8 cellular contexts compared by ENCODE assay signal in the genomic region with DNA sequence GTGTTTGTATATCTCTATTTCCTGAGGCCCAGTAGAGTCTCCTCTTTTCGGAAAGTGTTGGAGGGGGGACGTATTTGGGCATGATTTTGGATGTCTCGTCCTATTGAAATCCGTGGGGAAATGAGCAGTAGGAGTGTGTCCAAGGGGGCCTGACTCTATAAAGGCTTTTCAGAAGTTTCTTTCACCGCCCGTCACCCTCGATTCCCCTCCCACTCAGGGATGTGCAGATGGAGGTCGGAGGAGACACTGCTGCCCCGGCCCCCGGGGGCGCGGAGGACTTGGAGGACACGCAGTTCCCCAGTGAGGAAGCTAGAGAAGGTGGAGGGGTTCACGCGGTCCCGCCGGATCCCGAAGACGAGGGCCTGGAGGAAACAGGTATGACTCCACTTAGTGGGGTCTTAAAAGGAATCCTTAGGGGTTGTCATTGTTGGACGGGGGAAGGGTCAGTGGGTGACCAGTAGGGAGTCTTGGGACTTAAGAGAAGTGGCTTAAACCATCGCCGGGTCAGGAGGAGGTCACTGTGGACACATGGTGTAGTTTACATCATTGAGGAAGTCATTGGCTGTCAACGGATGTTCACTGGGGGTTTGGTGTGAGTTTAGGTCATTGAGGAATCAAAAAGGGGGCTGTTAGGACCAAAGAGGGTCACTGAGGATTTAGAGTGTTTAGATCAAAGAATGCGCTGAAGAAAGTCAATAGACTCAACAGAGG. TPM values are rescaled to one million over a fixed set of nuclear protein-coding genes. Genes with fewer than 3 reads are reported as not detected.
DNase-seq lines count a peak whose midpoint lies in the region; ATAC-seq and TF ChIP-seq lines count a peak whose summit lies in the region.

No MANE protein-coding gene starts in this region.

- H3K4me1 Mint-ChIP-seq in activated CD4-positive, alpha-beta T cell treated with anti-CD3 and anti-CD28 coated beads for 36 hours, result peaks cover 29% of the 10 kb centered on the region
- H3K4me1 Mint-ChIP-seq in activated naive CD4-positive, alpha-beta T cell treated with anti-CD3 and anti-CD28 coated beads, Interleukin-2, amount 50 U/mL, for 24 hours, result peaks cover 49% of the 10 kb centered on the region

- H3K4me2 ChIP-seq in hepatocyte, result peak overlapping the region; percentile 87

- no peaks in the 10 kb centered on the region for H3K27me3 ChIP-seq in hepatocyte

- peaks cover 22% of the 10 kb centered on the region for H3K79me2 ChIP-seq in hepatocyte

- H3K4me3 Mint-ChIP-seq in activated CD4-positive, alpha-beta T cell treated with anti-CD3 and anti-CD28 coated beads for 36 hours, result peak overlapping the region; percentile 99
- peak overlapping the region; percentile 93 for H3K4me3 Mint-ChIP-seq in activated naive CD4-positive, alpha-beta T cell treated with anti-CD3 and anti-CD28 coated beads, Interleukin-2, amount 50 U/mL, for 24 hours

- peaks cover 2% of the 10 kb centered on the region for H3K27me3 Mint-ChIP-seq in activated CD4-positive, alpha-beta T cell treated with anti-CD3 and anti-CD28 coated beads for 36 hours
- H3K27me3 Mint-ChIP-seq in activated naive CD4-positive, alpha-beta T cell treated with anti-CD3 and anti-CD28 coated beads, Interleukin-2, amount 50 U/mL, for 24 hours, result peaks cover 3% of the 10 kb centered on the region

- H3K9me3 Mint-ChIP-seq in activated CD4-positive, alpha-beta T cell treated with anti-CD3 and anti-CD28 coated beads for 36 hours (ENCODE audit: low read depth), result no peaks in the 10 kb centered on the region
- H3K9me3 Mint-ChIP-seq in activated naive CD4-positive, alpha-beta T cell treated with anti-CD3 and anti-CD28 coated beads, Interleukin-2, amount 50 U/mL, for 24 hours, result no peaks in the 10 kb centered on the region

- intact Hi-C loops in activated CD4-positive, alpha-beta T cell treated with anti-CD3 and anti-CD28 coated beads for 36 hours (cut with DNase I, micrococcal nuclease), result loop anchor here (1.0 to 5.0 kb wide), 9 partner anchors 21 to 1727 kb away; partner anchors contain the start of genes NUDT7 (in 2 of the 2), ADAT1 (in 1 of the 2), TMEM170A (in 1 of the 2) and TMEM231 (in 1 of the 2)

- H3K9me3 ChIP-seq in hepatocyte (ENCODE audit: low read depth), result no peaks in the 10 kb centered on the region

- no peak for TF ChIP-seq CTCF in hepatocyte (IDR thresholded peaks at IDR 0.05; ENCODE audit: poor library complexity)

- no peak for ATAC-seq in activated CD4-positive, alpha-beta T cell treated with anti-CD3 and anti-CD28 coated beads for 36 hours
- ATAC-seq in HG02763 (IDR thresholded peaks at IDR 0.05; ENCODE audit: unreplicated experiment), result no peak

- 6% methylated on average over 24 of the region's 24 CpGs for WGBS in hepatocyte (ENCODE audit: low lambda C conversion rate, missing lambda C conversion rate)

- H2AFZ ChIP-seq in hepatocyte, result peak overlapping the region; percentile 86

- POLR2A ChIA-PET in activated CD4-positive, alpha-beta T cell treated with anti-CD3 and anti-CD28 coated beads for 36 hours (lab: Charles Lee), result interaction anchor here (1.0 to 1.6 kb wide), 2 partner anchors 21 to 1543 kb away, joined by 3 to 5 read pairs; partner anchors contain the start of genes KARS1 and TERF2IP

- peak overlapping the region; percentile 98 for H3K27ac Mint-ChIP-seq in activated CD4-positive, alpha-beta T cell treated with anti-CD3 and anti-CD28 coated beads for 36 hours
- H3K27ac Mint-ChIP-seq in activated naive CD4-positive, alpha-beta T cell treated with anti-CD3 and anti-CD28 coated beads, Interleukin-2, amount 50 U/mL, for 24 hours, result peak overlapping the region; percentile 99

- H3K4me3 ChIP-seq in hepatocyte, result peak overlapping the region; percentile 38
- peak overlapping the region; percentile 68 to 91 (median 86) for H3K4me3 ChIP-seq in skin epidermis

- peaks cover 8% of the 10 kb centered on the region for H3K4me1 ChIP-seq in hepatocyte (ENCODE audit: insufficient read depth)

- H3K9me2 ChIP-seq in hepatocyte (replicated peaks; ENCODE audit: insufficient read depth), result no peaks in the 10 kb centered on the region

- H4K20me1 ChIP-seq in hepatocyte (ENCODE audit: insufficient read depth, poor library complexity, severe bottlenecking), result no peaks in the 10 kb centered on the region

- peaks cover 47% of the 10 kb centered on the region for H3K36me3 Mint-ChIP-seq in activated CD4-positive, alpha-beta T cell treated with anti-CD3 and anti-CD28 coated beads for 36 hours (ENCODE audit: low read depth)
- H3K36me3 Mint-ChIP-seq in activated naive CD4-positive, alpha-beta T cell treated with anti-CD3 and anti-CD28 coated beads, Interleukin-2, amount 50 U/mL, for 24 hours, result peaks cover 22% of the 10 kb centered on the region

- H3K27ac ChIP-seq in hepatocyte (peak overlapping the region; percentile 85), skin epidermis (peak overlapping the region; percentile 37 to 98 (median 95))

- CTCF ChIA-PET in activated CD4-positive, alpha-beta T cell treated with anti-CD3 and anti-CD28 coated beads for 36 hours (lab: Charles Lee), result interaction anchor here (0.7 kb wide), 1 partner anchor 1626 kb away, joined by 3 read pairs; no protein-coding TSS in a partner anchor

- no peaks in the 10 kb centered on the region for H3K36me3 ChIP-seq in hepatocyte (replicated peaks; ENCODE audit: insufficient read depth, low read depth)

- DNase-seq in activated CD4-positive, alpha-beta T cell treated with anti-CD3 and anti-CD28 coated beads for 36 hours, result peak; percentile 43
- no peak for DNase-seq in activated CD4-positive, alpha-beta T cell treated with anti-CD3 and anti-CD28 coated beads for 4 hours
- peak; percentile 20 for DNase-seq in M059J (ENCODE audit: low read depth)
- DNase-seq in hepatocyte (ENCODE audit: low spot score), result peak; percentile 26
- no peak for DNase-seq in NCI-H128 (lab: John Stamatoyannopoulos, UW; ENCODE audit: unreplicated experiment)

RNA-seq across cellular contexts. Expression of gene MON1B, which starts 0.4 kb away (rescaled TPM):
- total RNA-seq in activated CD4-positive, alpha-beta T cell treated with anti-CD3 and anti-CD28 coated beads for 36 hours, result 10 to 100 TPM; 58.0 to 63.4 TPM
- total RNA-seq in M059J (2014; rRNA removed; shearing (Covaris generic)), result 12.5 and 16.3 TPM in 2 replicates
- total RNA-seq in hepatocyte, result 13.4 and 13.5 TPM in 2 replicates
- 35.4 and 42.3 TPM in 2 replicates for polyA plus RNA-seq in hepatocyte

RNA-seq across cellular contexts. Expression of gene SYCE1L, which starts 7.8 kb away (rescaled TPM):
- total RNA-seq in activated CD4-positive, alpha-beta T cell treated with anti-CD3 and anti-CD28 coated beads for 36 hours, result 1 to 10 TPM; 4.3 to 7.1 TPM
- 0.39 TPM in 1 of 2 replicates, not detected in the other for total RNA-seq in M059J (2014; rRNA removed; shearing (Covaris generic))
- total RNA-seq in hepatocyte, result 2.6 TPM in 1 of 2 replicates, not detected in the other
- polyA plus RNA-seq in hepatocyte, result 8.2 and 16.6 TPM in 2 replicates

Comparison
In these comparisons a context has a peak if more than half of its experiments do, and no peak if none do; other contexts are left out.
1. DNase-seq: peak in activated CD4-positive, alpha-beta T cell treated with anti-CD3 and anti-CD28 coated beads for 36 hours (single experiment), M059J (single experiment) and hepatocyte (single experiment); none in activated CD4-positive, alpha-beta T cell treated with anti-CD3 and anti-CD28 coated beads for 4 hours (0 of 2) and NCI-H128 (single experiment).